9 cellular contexts compared by ENCODE assay signal in the genomic region with DNA sequence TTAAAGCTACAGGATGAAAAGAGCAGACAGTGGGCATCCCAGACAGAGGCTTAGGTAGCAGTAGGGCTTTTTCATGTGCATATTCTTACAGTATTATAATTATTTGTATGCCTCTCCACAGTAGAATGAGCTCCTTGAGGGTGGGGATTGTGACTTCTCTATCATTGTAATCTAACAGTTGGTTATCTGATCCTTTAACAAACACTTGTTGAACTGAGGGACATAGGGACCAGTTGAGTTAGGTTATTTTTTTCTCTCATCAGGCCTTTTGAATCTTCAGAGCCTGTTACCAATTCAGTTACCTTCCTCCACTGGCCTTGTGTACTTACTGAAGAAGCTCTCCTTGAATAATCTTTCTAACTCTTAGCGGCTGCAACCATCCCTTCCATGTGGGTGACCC. TPM values are rescaled to one million over a fixed set of nuclear protein-coding genes. Genes with fewer than 3 reads are reported as not detected.
A peak's percentile ranks its signal among the peaks of the same experiment; 100 is the strongest.
DNase-seq lines count a peak whose midpoint lies in the region; ATAC-seq and TF ChIP-seq lines count a peak whose summit lies in the region.
"Had no signal": no experiment of that assay in that cellular context is flagged by ENCODE, and none has a peak within 500 bp of the region (broad histone marks: within the 10 kb centered on the region; RNA-seq: fewer than 3 reads in every experiment).

No MANE protein-coding gene starts in this region.

- intact Hi-C loops in head of caudate nucleus (cut with DNase I) = loop anchor here (2.0 kb wide), 1 partner anchor 53 kb away; no protein-coding TSS in a partner anchor

- no peaks in the 10 kb centered on the region for H3K27me3 ChIP-seq in GM06990 (replicated peaks; ENCODE audit: control insufficient read depth, insufficient read depth, low read length)

- DNase-seq in GM06990 (ENCODE audit: extremely low read depth, insufficient read length) = no peak
- DNase-seq in LNCaP clone FGC (ENCODE audit: low read depth) = no peak
- no peak for DNase-seq in head of caudate nucleus
- no peak for DNase-seq in left lobe of liver (ENCODE audit: low spot score)
- DNase-seq: NCI-H1417, Right ventricle myocardium superior had no signal

- peak overlapping the region; percentile 96 to 99 (median 97) for H3K27ac Mint-ChIP-seq in brain
- peak overlapping the region in 2 of 3 experiments; percentile 16 to 56 for H3K27ac Mint-ChIP-seq in nephron

- ATAC-seq in left lobe of liver = no peak
- no peak for ATAC-seq in GM21786 (IDR thresholded peaks at IDR 0.05; ENCODE audit: unreplicated experiment)

- H3K4me3 Mint-ChIP-seq in brain (peak overlapping the region; percentile 90 to 98 (median 95)), nephron (peak overlapping the region; percentile 92 to 99 (median 92))

- H3K27me3 Mint-ChIP-seq in brain (peaks cover 16% of the 10 kb centered on the region), nephron (ENCODE audit: low read depth) (no peaks in the 10 kb centered on the region)

- H3K36me3 ChIP-seq in GM06990 (ENCODE audit: control insufficient read depth, insufficient read depth, low read length) = peaks cover 3% of the 10 kb centered on the region

- peaks cover 85% of the 10 kb centered on the region for H3K4me1 Mint-ChIP-seq in brain
- peaks cover 43% of the 10 kb centered on the region for H3K4me1 Mint-ChIP-seq in nephron

- H3K36me3 Mint-ChIP-seq in brain (peaks cover 31% of the 10 kb centered on the region), nephron (ENCODE audit: low read depth) (peaks cover 27% of the 10 kb centered on the region)

- no peak for TF ChIP-seq CTCF in GM06990 (IDR thresholded peaks at IDR 0.05; ENCODE audit: insufficient read depth, low read length, poor library complexity, severe bottlenecking)
- no peak for TF ChIP-seq CTCF in LNCaP clone FGC (IDR thresholded peaks at IDR 0.05; ENCODE audit: control insufficient read depth, extremely low read depth, insufficient read depth)
- no peak for TF ChIP-seq CTCF in brain (conservative IDR thresholded peaks at IDR 0.05)
- no peak for TF ChIP-seq CTCF in nephron (IDR thresholded peaks at IDR 0.05; ENCODE audit: unreplicated experiment in 3 of 3)

- H3K9me3 Mint-ChIP-seq in brain = peaks cover 0 to 4% (median 0%) of the 10 kb centered on the region in 5 experiments
- no peaks in the 10 kb centered on the region for H3K9me3 Mint-ChIP-seq in nephron

- peak overlapping the region; percentile 81; the same call in 1 of the 2 replicates for H3K4me3 ChIP-seq in GM06990 (replicated peaks; ENCODE audit: low read depth, low read length)
- peak overlapping the region; percentile 76 for H3K4me3 ChIP-seq in LNCaP clone FGC (ENCODE audit: low read depth, low read length)

RNA-seq across cellular contexts. Expression of a gene that starts 1.2 kb away (rescaled TPM):
- 13.2 TPM for polyA plus RNA-seq in brain (ENCODE audit: insufficient read depth, low read depth, low replicate concordance)
- 5.0 TPM for total RNA-seq in left lobe of liver

RNA-seq across cellular contexts. Expression of a gene that starts 1.4 kb away (rescaled TPM):
- 18.6 TPM for polyA plus RNA-seq in brain (ENCODE audit: insufficient read depth, low read depth, low replicate concordance)
- 18.8 TPM for total RNA-seq in left lobe of liver

RNA-seq across cellular contexts. Expression of a gene that starts 54.9 kb away (rescaled TPM):
- polyA plus RNA-seq in brain (ENCODE audit: insufficient read depth, low read depth, low replicate concordance) = 36.2 TPM
- total RNA-seq in left lobe of liver = 9.3 TPM

RNA-seq across cellular contexts. Expression of a gene that starts 55.1 kb away (rescaled TPM):
- polyA plus RNA-seq in brain (ENCODE audit: insufficient read depth, low read depth, low replicate concordance) = 13.3 TPM
- 7.1 TPM for total RNA-seq in left lobe of liver
